ENCODE assay signal across 1 cellular context in the genomic region with DNA sequence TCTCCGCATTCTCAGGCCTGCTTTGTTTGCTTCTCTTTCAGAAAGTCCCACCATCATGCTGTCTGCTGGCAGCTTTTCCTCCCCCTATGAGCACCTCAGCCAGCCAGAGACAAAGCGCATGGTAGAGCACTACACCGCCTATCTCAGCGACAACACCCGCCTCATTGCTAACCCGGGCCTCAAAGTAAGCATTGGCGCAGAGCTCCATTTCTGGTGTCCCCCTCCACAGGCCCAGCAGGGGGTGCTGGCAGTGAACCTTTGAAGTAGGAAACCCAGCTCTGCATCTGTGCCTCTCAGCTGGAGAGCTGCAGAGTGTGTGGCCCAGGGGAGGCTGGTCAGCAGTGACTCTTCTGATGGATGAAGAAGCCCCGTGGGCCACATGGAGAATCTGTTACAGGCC.
TF ChIP-seq lines count a peak whose summit lies in the region.

No MANE protein-coding gene starts in this region.

TF ChIP-seq in IMR-90, 13 proteins besides CTCF, POLR2A, EP300 and RAD21 (continued from another document):
- TF ChIP-seq FOS (IDR thresholded peaks at IDR 0.05; ENCODE audit: low read depth, low read length) (no peak), BHLHE40 (IDR thresholded peaks at IDR 0.05; ENCODE audit: low read depth, low read length) (no peak), NFE2L2 (IDR thresholded peaks at IDR 0.05; ENCODE audit: low read depth, low read length) (no peak)
